ENCODE assay signal across 2 cellular contexts in the genomic region with DNA sequence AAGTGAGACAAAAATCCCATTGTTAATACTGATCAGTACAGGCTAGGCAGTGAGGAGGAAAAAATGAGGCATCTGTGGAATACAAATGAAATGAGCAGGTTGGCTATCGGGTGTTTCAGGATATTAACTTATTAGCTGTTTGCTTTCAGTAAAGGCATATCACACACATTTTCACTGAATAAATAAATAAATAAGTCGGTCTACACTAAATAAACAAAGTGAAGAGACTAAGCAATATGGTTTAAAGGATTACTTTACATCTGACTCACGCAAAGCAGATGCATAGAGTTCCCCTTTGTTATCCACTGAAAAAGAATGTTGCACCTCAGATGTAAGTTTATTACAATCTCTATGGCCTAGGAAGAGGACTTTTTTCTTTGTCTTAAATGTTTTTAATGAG.
TF ChIP-seq lines count a peak whose summit lies in the region.

No MANE protein-coding gene starts in this region.

TF ChIP-seq in A549, 52 proteins besides CTCF, POLR2A, EP300 and RAD21 (continued from another document):
- TF ChIP-seq, protein P1, sequence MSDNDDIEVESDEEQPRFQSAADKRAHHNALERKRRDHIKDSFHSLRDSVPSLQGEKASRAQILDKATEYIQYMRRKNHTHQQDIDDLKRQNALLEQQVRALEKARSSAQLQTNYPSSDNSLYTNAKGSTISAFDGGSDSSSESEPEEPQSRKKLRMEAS (IDR thresholded peaks at IDR 0.05): no peak
- TF ChIP-seq FOSL2 (IDR thresholded peaks at IDR 0.05) (no peak), FOSL2 (CRISPR knock-in tag; IDR thresholded peaks at IDR 0.05) (peak; percentile 35; the same call in 1 of the 2 replicates), POLR2AphosphoS2 (conservative IDR thresholded peaks at IDR 0.05; ENCODE audit: low read length) (no peak), FOXS1 (CRISPR knock-in tag; IDR thresholded peaks at IDR 0.05) (no peak), GATA3 (IDR thresholded peaks at IDR 0.05; ENCODE audit: borderline replicate concordance) (0 out of 2 replicates have a peak, but pooled peaks have one; percentile 16), CEBPB (IDR thresholded peaks at IDR 0.05) (no peak; a peak in 1 of 4 replicates), JUNB (IDR thresholded peaks at IDR 0.05) (no peak)

TF ChIP-seq in HEK293, 187 proteins besides CTCF, POLR2A, EP300 and RAD21 (continued from another document):
- TF ChIP-seq SETDB1 (IDR thresholded peaks at IDR 0.05; ENCODE audit: insufficient read length, low read length) (no peak), ZNF324 (tag by site-specific recombination; IDR thresholded peaks at IDR 0.05) (no peak), ZNF146 (tag by site-specific recombination; IDR thresholded peaks at IDR 0.05) (no peak), ZNF184 (tag by site-specific recombination; IDR thresholded peaks at IDR 0.05) (no peak)
